Comparison of ENCODE assay signal across 8 cellular contexts in genomic region chr14:50831704-50832130, GRCh38. TPM values are rescaled to one million over a fixed set of nuclear protein-coding genes. Genes with fewer than 3 reads are reported as not detected.
DNase-seq lines count a peak whose midpoint lies in the region; ATAC-seq, FAIRE-seq and TF ChIP-seq lines count a peak whose summit lies in the region.

No MANE protein-coding gene starts in this region.

- H3K36me3 ChIP-seq in keratinocyte (ENCODE audit: control insufficient read depth in 2 of 2, extremely low read depth in 1 of 2, insufficient read depth in 2 of 2, low read length in 2 of 2), result no peaks in the 10 kb centered on the region
- H3K36me3 ChIP-seq in stomach smooth muscle (ENCODE audit: control insufficient read depth in 2 of 2, insufficient read depth in 2 of 2, low read length in 2 of 2), result no peaks in the 10 kb centered on the region

- no peak for TF ChIP-seq POLR2A in H54 (IDR thresholded peaks at IDR 0.05; ENCODE audit: low read depth, low read length)

- TF ChIP-seq CTCF in keratinocyte (optimal IDR thresholded peaks at IDR 0.05 in 1 of 3, IDR thresholded peaks at IDR 0.05 in 1 of 3, conservative IDR thresholded peaks at IDR 0.05 in 1 of 3; ENCODE audit: extremely low read depth in 1 of 3, insufficient read depth in 2 of 3, low read length in 3 of 3), result no peak

- peaks cover 2% of the 10 kb centered on the region for H3K9me1 ChIP-seq in keratinocyte (ENCODE audit: control insufficient read depth, extremely low read depth, insufficient read depth, low read length)

- peaks cover 6% of the 10 kb centered on the region for H4K20me1 ChIP-seq in keratinocyte (ENCODE audit: control insufficient read depth, extremely low read depth, insufficient read depth, low read length)

- no peaks in the 10 kb centered on the region for H3K9me3 Mint-ChIP-seq in activated CD8-positive, alpha-beta memory T cell treated with anti-CD3 and anti-CD28 coated beads, Interleukin-2, amount 10 ng/mL, durations not matched to agents 7 days and 5 days (ENCODE audit: low read depth)
- H3K9me3 Mint-ChIP-seq in activated naive CD8-positive, alpha-beta T cell treated with anti-CD3 and anti-CD28 coated beads, Interleukin-2, amount 10 ng/mL, durations not matched to agents 7 days and 5 days, result no peaks in the 10 kb centered on the region

- peak overlapping the region; percentile 83 for H3K4me3 Mint-ChIP-seq in activated CD8-positive, alpha-beta memory T cell treated with anti-CD3 and anti-CD28 coated beads, Interleukin-2, amount 10 ng/mL, durations not matched to agents 7 days and 5 days
- H3K4me3 Mint-ChIP-seq in activated naive CD8-positive, alpha-beta T cell treated with anti-CD3 and anti-CD28 coated beads, Interleukin-2, amount 10 ng/mL, durations not matched to agents 7 days and 5 days, result peak overlapping the region; percentile 96

- FAIRE-seq in keratinocyte (lab: Jason Lieb, UNC) (peak; percentile 29), H54 (lab: Jason Lieb, UNC) (no peak)

- H3K27me3 Mint-ChIP-seq in activated CD8-positive, alpha-beta memory T cell treated with anti-CD3 and anti-CD28 coated beads, Interleukin-2, amount 10 ng/mL, durations not matched to agents 7 days and 5 days, result peaks cover 6% of the 10 kb centered on the region
- peaks cover 9% of the 10 kb centered on the region for H3K27me3 Mint-ChIP-seq in activated naive CD8-positive, alpha-beta T cell treated with anti-CD3 and anti-CD28 coated beads, Interleukin-2, amount 10 ng/mL, durations not matched to agents 7 days and 5 days

- H3K27ac ChIP-seq in keratinocyte (ENCODE audit: control insufficient read depth, insufficient read depth, low read length) (no peak overlapping the region), stomach smooth muscle (ENCODE audit: low read length) (peak overlapping the region; percentile 66)

- ATAC-seq in activated CD8-positive, alpha-beta memory T cell treated with anti-CD3 and anti-CD28 coated beads, Interleukin-2, amount 10 ng/mL, durations not matched to agents 7 days and 5 days, result no peak
- no peak for ATAC-seq in activated naive CD8-positive, alpha-beta T cell treated with anti-CD3 and anti-CD28 coated beads, Interleukin-2, amount 10 ng/mL, durations not matched to agents 7 days and 5 days (ENCODE audit: low read depth)
- no peak for ATAC-seq in GM18909 (IDR thresholded peaks at IDR 0.05; ENCODE audit: poor library complexity, unreplicated experiment)

- peaks cover 13% of the 10 kb centered on the region for H3K36me3 Mint-ChIP-seq in activated CD8-positive, alpha-beta memory T cell treated with anti-CD3 and anti-CD28 coated beads, Interleukin-2, amount 10 ng/mL, durations not matched to agents 7 days and 5 days
- H3K36me3 Mint-ChIP-seq in activated naive CD8-positive, alpha-beta T cell treated with anti-CD3 and anti-CD28 coated beads, Interleukin-2, amount 10 ng/mL, durations not matched to agents 7 days and 5 days, result peaks cover 13% of the 10 kb centered on the region

- peak overlapping the region; percentile 73 for H3K9ac ChIP-seq in keratinocyte (ENCODE audit: control insufficient read depth, extremely low read depth, insufficient read depth, low read length)
- peak overlapping the region; percentile 75 to 80 for H3K9ac ChIP-seq in stomach smooth muscle (ENCODE audit: low read length in 2 of 2)

- dilution Hi-C loops in keratinocyte (cut with MboI; ENCODE audit: extremely low pct_ligation_motif_present, low sequenced_read_pairs), result no loop called here

- no peaks in the 10 kb centered on the region for H3K9me3 ChIP-seq in keratinocyte (ENCODE audit: control insufficient read depth, low read depth, low read length)
- no peaks in the 10 kb centered on the region for H3K9me3 ChIP-seq in stomach smooth muscle (ENCODE audit: control insufficient read depth in 2 of 2, low read length in 2 of 2)

- peaks cover 49% of the 10 kb centered on the region for H3K4me1 Mint-ChIP-seq in activated CD8-positive, alpha-beta memory T cell treated with anti-CD3 and anti-CD28 coated beads, Interleukin-2, amount 10 ng/mL, durations not matched to agents 7 days and 5 days
- H3K4me1 Mint-ChIP-seq in activated naive CD8-positive, alpha-beta T cell treated with anti-CD3 and anti-CD28 coated beads, Interleukin-2, amount 10 ng/mL, durations not matched to agents 7 days and 5 days, result peaks cover 35% of the 10 kb centered on the region

- DNase-seq in activated CD8-positive, alpha-beta memory T cell treated with anti-CD3 and anti-CD28 coated beads, Interleukin-2, amount 10 ng/mL, durations not matched to agents 7 days and 5 days, result no peak
- DNase-seq in activated CD8-positive, alpha-beta memory T cell treated with anti-CD3 and anti-CD28 coated beads, Interleukin-2, amount 50 U/mL, for 48 hours, result no peak
- no peak for DNase-seq in activated naive CD8-positive, alpha-beta T cell treated with anti-CD3 and anti-CD28 coated beads, Interleukin-2, amount 10 ng/mL, durations not matched to agents 7 days and 5 days
- DNase-seq in keratinocyte (ENCODE audit: low read depth, low spot score), result no peak
- no peak for DNase-seq in H54 (ENCODE audit: insufficient read length, low spot score)
- DNase-seq in GOT3 (lab: John Stamatoyannopoulos, UW), result no peak

- H3K4me3 ChIP-seq in keratinocyte (ENCODE audit: control insufficient read depth in 2 of 3, extremely low read depth in 1 of 3, insufficient read depth in 2 of 3, low read depth in 1 of 3, low read length in 3 of 3) (peak overlapping the region; percentile 69 to 90 (median 72)), stomach smooth muscle (ENCODE audit: low read length in 2 of 2) (peak overlapping the region; percentile 88)

- H3K27me3 ChIP-seq in keratinocyte (ENCODE audit: control insufficient read depth, extremely low read depth, insufficient read depth, low read length) (no peaks in the 10 kb centered on the region), stomach smooth muscle (ENCODE audit: control insufficient read depth in 1 of 2, insufficient read depth in 2 of 2, low read length in 2 of 2) (peaks cover 0 to 2% of the 10 kb centered on the region in 2 donors)

- CTCF ChIA-PET in activated CD8-positive, alpha-beta memory T cell treated with anti-CD3 and anti-CD28 coated beads, Interleukin-2, amount 10 ng/mL, durations not matched to agents 7 days and 5 days (lab: Charles Lee), result interaction anchor here (1.1 to 1.4 kb wide), 3 partner anchors 27 to 272 kb away, joined by 3 to 5 read pairs (median 3); no protein-coding TSS in a partner anchor

- peak overlapping the region; percentile 84 for H3K27ac Mint-ChIP-seq in activated CD8-positive, alpha-beta memory T cell treated with anti-CD3 and anti-CD28 coated beads, Interleukin-2, amount 10 ng/mL, durations not matched to agents 7 days and 5 days
- H3K27ac Mint-ChIP-seq in activated naive CD8-positive, alpha-beta T cell treated with anti-CD3 and anti-CD28 coated beads, Interleukin-2, amount 10 ng/mL, durations not matched to agents 7 days and 5 days, result peak overlapping the region; percentile 95

- H3K79me2 ChIP-seq in keratinocyte (ENCODE audit: control insufficient read depth, insufficient read depth, low read length), result peaks cover 31% of the 10 kb centered on the region

- peak overlapping the region; percentile 83 for H3K4me2 ChIP-seq in keratinocyte (ENCODE audit: control insufficient read depth, extremely low read depth, insufficient read depth, low read depth, low read length)

- H3K4me1 ChIP-seq in keratinocyte (ENCODE audit: control insufficient read depth, extremely low read depth, insufficient read depth, low read length) (peaks cover 15% of the 10 kb centered on the region), stomach smooth muscle (ENCODE audit: control insufficient read depth, insufficient read depth, low read length) (peaks cover 21% of the 10 kb centered on the region)

- POLR2A ChIA-PET in activated naive CD8-positive, alpha-beta T cell treated with anti-CD3 and anti-CD28 coated beads, Interleukin-2, amount 10 ng/mL, durations not matched to agents 7 days and 5 days (lab: Charles Lee), result interaction anchor here (0.5 to 3.7 kb wide), 6 partner anchors 10 to 699 kb away, joined by 3 to 34 read pairs (median 9); no protein-coding TSS in a partner anchor

- peak overlapping the region; percentile 97 for H2AFZ ChIP-seq in keratinocyte (ENCODE audit: control insufficient read depth, low read length)

RNA-seq across cellular contexts. Expression of gene NIN, which starts 0.8 kb away (rescaled TPM):
- 10 to 100 TPM; 70.8 to 71.3 TPM for total RNA-seq in activated CD8-positive, alpha-beta memory T cell treated with anti-CD3 and anti-CD28 coated beads, Interleukin-2, amount 10 ng/mL, durations not matched to agents 7 days and 5 days
- 100 to 1,000 TPM; 106 to 113 TPM for total RNA-seq in activated naive CD8-positive, alpha-beta T cell treated with anti-CD3 and anti-CD28 coated beads, Interleukin-2, amount 10 ng/mL, durations not matched to agents 7 days and 5 days
- polyA plus RNA-seq in keratinocyte, result 7.9 to 15.2 TPM (median 13.8 TPM) in 3 replicates
- polyA plus RNA-seq in keratinocyte (2011; ENCODE audit: low read depth), result 38.8 TPM
- polyA plus RNA-seq in keratinocyte (2011; cell fraction: cytosol; rRNA removed), result 7.8 and 9.4 TPM in 2 replicates
- 13.2 and 19.2 TPM in 2 replicates for polyA plus RNA-seq in keratinocyte (2011; cell fraction: nucleus; rRNA removed)
- polyA plus RNA-seq in keratinocyte (2012; ENCODE audit: low replicate concordance), result 9.3 and 17.1 TPM in 2 replicates
- polyA minus RNA-seq in keratinocyte, result 19.9 to 34.5 TPM (median 23.6 TPM) in 3 replicates
- 11.3 TPM for polyA minus RNA-seq in keratinocyte (2011; cell fraction: cytosol; rRNA and poly(A)+ RNA removed)
- 14.9 and 33.0 TPM in 2 replicates for polyA minus RNA-seq in keratinocyte (2011; cell fraction: nucleus; rRNA and poly(A)+ RNA removed)

RNA-seq across cellular contexts. Expression of gene ABHD12B, which starts 40.1 kb away (rescaled TPM):
- not detected for total RNA-seq in activated CD8-positive, alpha-beta memory T cell treated with anti-CD3 and anti-CD28 coated beads, Interleukin-2, amount 10 ng/mL, durations not matched to agents 7 days and 5 days
- not detected for total RNA-seq in activated naive CD8-positive, alpha-beta T cell treated with anti-CD3 and anti-CD28 coated beads, Interleukin-2, amount 10 ng/mL, durations not matched to agents 7 days and 5 days
- 0.03 TPM in 1 of 3 replicates, not detected in the others for polyA plus RNA-seq in keratinocyte
- 1.9 TPM for polyA plus RNA-seq in keratinocyte (2011; ENCODE audit: low read depth)
- 0.22 TPM in 1 of 2 replicates, not detected in the other for polyA plus RNA-seq in keratinocyte (2011; cell fraction: cytosol; rRNA removed)
- polyA plus RNA-seq in keratinocyte (2011; cell fraction: nucleus; rRNA removed), result 0.08 and 0.35 TPM in 2 replicates
- polyA plus RNA-seq in keratinocyte (2012; ENCODE audit: low replicate concordance), result 0.68 and 4.2 TPM in 2 replicates
- polyA minus RNA-seq in keratinocyte, result not detected in 3 replicates
- not detected for polyA minus RNA-seq in keratinocyte (2011; cell fraction: cytosol; rRNA and poly(A)+ RNA removed)
- not detected in 2 replicates for polyA minus RNA-seq in keratinocyte (2011; cell fraction: nucleus; rRNA and poly(A)+ RNA removed)
